ENCODE assay signal across 20 cellular contexts in genomic region chr12:48110691-48111315, GRCh38. TPM values are rescaled to one million over a fixed set of nuclear protein-coding genes. Genes with fewer than 3 reads are reported as not detected.
DNase-seq lines count a peak whose midpoint lies in the region; ATAC-seq, FAIRE-seq and TF ChIP-seq lines count a peak whose summit lies in the region.
"Had no signal": no experiment of that assay in that cellular context is flagged by ENCODE, and none has a peak within 500 bp of the region (broad histone marks: within the 10 kb centered on the region; RNA-seq: fewer than 3 reads in every experiment).

No MANE protein-coding gene starts in this region.

- H3K36me3 ChIP-seq in bronchial epithelial cell (ENCODE audit: control insufficient read depth, insufficient read depth, low read length) (no peaks in the 10 kb centered on the region), lung (ENCODE audit: control insufficient read depth in 2 of 2, insufficient read depth in 2 of 2, low read length in 2 of 2) (no peaks in the 10 kb centered on the region)
- H3K36me3 ChIP-seq: BLaER1 treated with 17β-estradiol and CSF1 and Interleukin-3, amounts not matched to agents 10 nM and 100 nM had no signal

- peak; percentile 58 for ATAC-seq in lung (ENCODE audit: insufficient read depth, low FRiP score)
- no peak for ATAC-seq in GM19395 (IDR thresholded peaks at IDR 0.05; ENCODE audit: unreplicated experiment)

- no peaks in the 10 kb centered on the region for H3K27me3 ChIP-seq in bronchial epithelial cell (ENCODE audit: control insufficient read depth, insufficient read depth, low read length)
- no peaks in the 10 kb centered on the region for H3K27me3 ChIP-seq in lung (ENCODE audit: control insufficient read depth, insufficient read depth)
- H3K27me3 ChIP-seq: BLaER1 treated with 17β-estradiol and CSF1 and Interleukin-3, amounts not matched to agents 10 nM and 100 nM had no signal

- no peak for TF ChIP-seq CTCF in bronchial epithelial cell (IDR thresholded peaks at IDR 0.05; ENCODE audit: insufficient read depth, low read length, severe bottlenecking)
- no peak for TF ChIP-seq CTCF in lung (IDR thresholded peaks at IDR 0.05; ENCODE audit: control extremely low read depth, extremely low read depth)

- H3K4me1 ChIP-seq in lung (ENCODE audit: control insufficient read depth in 2 of 2, insufficient read depth in 2 of 2, low read length in 2 of 2), result peaks cover 0 to 7% of the 10 kb centered on the region in 2 donors

- DNase-seq in Daoy (ENCODE audit: low read depth), result peak; percentile 12
- peak; percentile 11 for DNase-seq in LHCN-M2 (ENCODE audit: low read depth)
- DNase-seq in bronchial epithelial cell (ENCODE audit: low read depth), result peak; percentile 29
- peak; percentile 60 for DNase-seq in lung (ENCODE audit: low spot score)
- DNase-seq in DMS 273 treated with DMSO at 0.1 percent for 48 hours (lab: John Stamatoyannopoulos, UW), result no peak
- no peak for DNase-seq in retina
- no peak for DNase-seq in NCI-H2196 (lab: John Stamatoyannopoulos, UW; ENCODE audit: unreplicated experiment)
- DNase-seq: DMS153; GM23248; Kasumi-1; NCI-H1417 treated with DMSO at 0.1 percent for 48 hours; NCI-H1930; NCI-H446; NK-92 treated with Interleukin-12 subunit alpha and Interleukin-12 subunit beta, amount 100 ng/mL, for 24 hours; OCI-M1 had no signal

- FAIRE-seq in bronchial epithelial cell (lab: Jason Lieb, UNC), result no peak
- FAIRE-seq: A204.1, G401.6 had no signal

- peak overlapping the region in 1 of 2 donors; percentile 43 for H3K27ac ChIP-seq in lung (ENCODE audit: low read depth in 1 of 2, low read length in 1 of 2)
- H3K27ac ChIP-seq: BLaER1 treated with 17β-estradiol and CSF1 and Interleukin-3, amounts not matched to agents 10 nM and 100 nM; GM23248; SK-N-MC had no signal

- H3K9me3 ChIP-seq in lung (ENCODE audit: control insufficient read depth in 2 of 2, insufficient read depth in 1 of 2, low read length in 1 of 2), result no peaks in the 10 kb centered on the region
- H3K9me3 ChIP-seq: BLaER1 treated with 17β-estradiol and CSF1 and Interleukin-3, amounts not matched to agents 10 nM and 100 nM had no signal

- 54 to 70% methylated on average over 1 of the region's 1 CpG for WGBS in lung, 2 donors

- H3K4me3 ChIP-seq in bronchial epithelial cell (ENCODE audit: low read depth, low read length), result no peak overlapping the region
- H3K4me3 ChIP-seq in lung, result no peak overlapping the region
- H3K4me3 ChIP-seq: BLaER1 treated with 17β-estradiol and CSF1 and Interleukin-3, amounts not matched to agents 10 nM and 100 nM; GM23248; SK-N-MC had no signal

RNA-seq across cellular contexts. Expression of gene SENP1, which starts 4.9 kb away (rescaled TPM):
- total RNA-seq in Daoy (2014; rRNA removed; shearing (Covaris generic)), result 21.5 and 30.1 TPM in 2 replicates
- total RNA-seq in LHCN-M2 (2014; rRNA removed), result 17.7 and 22.0 TPM in 2 replicates
- 5.2 TPM for polyA plus RNA-seq in LHCN-M2 (2012)
- 10.2 and 10.8 TPM in 2 replicates for total RNA-seq in bronchial epithelial cell
- 10 to 100 TPM; 20.0 to 30.8 TPM for total RNA-seq in lung
- polyA plus RNA-seq in lung, result 1 to 10 TPM; 3.5 to 5.9 TPM

RNA-seq across cellular contexts. Expression of gene PFKM, which starts 8.4 kb away (rescaled TPM):
- 47.9 and 48.2 TPM in 2 replicates for total RNA-seq in Daoy (2014; rRNA removed; shearing (Covaris generic))
- 64.9 and 81.9 TPM in 2 replicates for total RNA-seq in LHCN-M2 (2014; rRNA removed)
- 42.2 TPM for polyA plus RNA-seq in LHCN-M2 (2012)
- 23.7 and 45.8 TPM in 2 replicates for total RNA-seq in bronchial epithelial cell
- 10 to 100 TPM; 37.5 to 48.9 TPM for total RNA-seq in lung
- 10 to 100 TPM; 14.0 to 23.3 TPM for polyA plus RNA-seq in lung

RNA-seq across cellular contexts. Expression of gene ASB8, which starts 46.5 kb away (rescaled TPM):
- 21.2 and 26.6 TPM in 2 replicates for total RNA-seq in Daoy (2014; rRNA removed; shearing (Covaris generic))
- 19.0 and 23.6 TPM in 2 replicates for total RNA-seq in LHCN-M2 (2014; rRNA removed)
- polyA plus RNA-seq in LHCN-M2 (2012), result 18.6 TPM
- total RNA-seq in bronchial epithelial cell, result 9.5 and 17.3 TPM in 2 replicates
- 10 to 100 TPM; 34.4 to 55.1 TPM for total RNA-seq in lung
- 10 to 100 TPM; 12.0 to 19.3 TPM for polyA plus RNA-seq in lung

Comparison
In these comparisons a context has a peak if more than half of its experiments do, and no peak if none do; other contexts are left out.
1. DNase-seq: peak in Daoy (single experiment), LHCN-M2 (single experiment), bronchial epithelial cell (single experiment) and lung (single experiment); none in DMS 273 treated with DMSO at 0.1 percent for 48 hours (single experiment), retina (single experiment) and NCI-H2196 (single experiment).